32 cellular contexts compared by ENCODE assay signal in genomic region chr2:21194828-21195227, GRCh38.
A peak's percentile ranks its signal among the peaks of the same experiment; 100 is the strongest.
DNase-seq lines count a peak whose midpoint lies in the region; ATAC-seq, FAIRE-seq and TF ChIP-seq lines count a peak whose summit lies in the region.
"Had no signal": no experiment of that assay in that cellular context is flagged by ENCODE, and none has a peak within 500 bp of the region (broad histone marks: within the 10 kb centered on the region; RNA-seq: fewer than 3 reads in every experiment).

No MANE protein-coding gene starts in this region.

- H3K27ac Mint-ChIP-seq in neural crest cell (ENCODE audit: unreplicated experiment), result peak overlapping the region; percentile 67
- H3K27ac Mint-ChIP-seq: activated T-helper 1 cell treated with anti-CD3 and anti-CD28 coated beads, Interleukin-12 subunit alpha, Interleukin-12 subunit beta, Interleukin-2, Interleukin-4 antibody, amounts not matched to agents 30 ng/mL and 10 ng/mL and 1 ng/mL, durations not matched to agents 14 hours and 24 hours and 36 hours; IgD-negative memory B cell; natural killer cell; type B pancreatic cell had no signal

- H3K9me3 ChIP-seq in H1 (ENCODE audit: insufficient read depth in 2 of 2, low read depth in 1 of 2, low read length in 1 of 2) (no peaks in the 10 kb centered on the region), testis (no peaks in the 10 kb centered on the region)
- H3K9me3 ChIP-seq: body of pancreas, gastrocnemius medialis, mucosa of descending colon, ovary had no signal

- no peak overlapping the region for H2AK5ac ChIP-seq in H1 (ENCODE audit: low read depth, low read length)

- TF ChIP-seq POLR2A in H1 (IDR thresholded peaks at IDR 0.05; ENCODE audit: control extremely low read depth in 1 of 2, low read depth in 2 of 2, low read length in 2 of 2) (no peak), testis (IDR thresholded peaks at IDR 0.05) (no peak)

- no peaks in the 10 kb centered on the region for H3K79me1 ChIP-seq in H1 (ENCODE audit: low read depth, low read length)

- H2BK5ac ChIP-seq in H1 (ENCODE audit: low read depth, low read length), result no peak overlapping the region

- peak overlapping the region; percentile 92; the same call in 1 of the 2 replicates for H2AFZ ChIP-seq in H1 (ENCODE audit: low read length)
- H2AFZ ChIP-seq: GM23248 had no signal

- H3K27me3 ChIP-seq in H1 (replicated peaks in 1 of 4; ENCODE audit: control insufficient read depth in 3 of 4, extremely low read depth in 1 of 4, insufficient read depth in 3 of 4, low read length in 3 of 4), result no peaks in the 10 kb centered on the region
- H3K27me3 ChIP-seq in testis, result no peaks in the 10 kb centered on the region
- H3K27me3 ChIP-seq: body of pancreas, gastrocnemius medialis, ovary had no signal

- H2BK12ac ChIP-seq in H1 (ENCODE audit: low read depth, low read length), result no peak overlapping the region

- intact Hi-C loops in testis (cut with DNase I; ENCODE audit: low total_unique reads) (no loop called here), sciatic nerve (cut with DNase I) (no loop called here)

- H3K4me1 ChIP-seq in H1 (replicated peaks in 1 of 4; ENCODE audit: control insufficient read depth in 3 of 4, insufficient read depth in 4 of 4, low read length in 3 of 4) (no peaks in the 10 kb centered on the region), testis (no peaks in the 10 kb centered on the region)
- H3K4me1 ChIP-seq: body of pancreas, gastrocnemius medialis had no signal

- peaks cover 2% of the 10 kb centered on the region for H3K9me3 Mint-ChIP-seq in neural crest cell
- H3K9me3 Mint-ChIP-seq: activated T-helper 1 cell treated with anti-CD3 and anti-CD28 coated beads, Interleukin-12 subunit alpha, Interleukin-12 subunit beta, Interleukin-2, Interleukin-4 antibody, amounts not matched to agents 30 ng/mL and 10 ng/mL and 1 ng/mL, durations not matched to agents 14 hours and 24 hours and 36 hours; type B pancreatic cell had no signal

- no peak for ATAC-seq in sciatic nerve
- ATAC-seq: activated CD4-positive, CD25-positive, alpha-beta regulatory T cell treated with anti-CD3 and anti-CD28 coated beads, Interleukin-2, amount 50 U/mL, for 24 hours; body of pancreas; gastrocnemius medialis; natural killer cell had no signal

- H3K18ac ChIP-seq in H1 (ENCODE audit: extremely low read depth, low read length), result no peak overlapping the region

- H3K9ac ChIP-seq in H1 (replicated peaks in 1 of 4; ENCODE audit: extremely low read depth in 1 of 4, low read depth in 3 of 4, low read length in 3 of 4), result no peak overlapping the region
- H3K9ac ChIP-seq: GM23248 had no signal

- POLR2A ChIA-PET in H1 (lab: Charles Lee; ENCODE audit: partially characterized antibody), result no interaction called here

- no peak for TF ChIP-seq EP300 in H1 (IDR thresholded peaks at IDR 0.05; ENCODE audit: borderline replicate concordance in 1 of 2, low read depth in 2 of 2, low read length in 2 of 2)

- H3K4ac ChIP-seq in H1 (replicated peaks; ENCODE audit: insufficient read length, low read depth, low read length), result no peak overlapping the region

- H3K23me2 ChIP-seq in H1 (ENCODE audit: low read depth, low read length), result no peaks in the 10 kb centered on the region

- H3K36me3 ChIP-seq in H1 (ENCODE audit: control insufficient read depth in 2 of 4, insufficient read depth in 4 of 4, low read length in 3 of 4) (no peaks in the 10 kb centered on the region), testis (ENCODE audit: low read depth, missing control alignments) (no peaks in the 10 kb centered on the region)
- H3K36me3 ChIP-seq: gastrocnemius medialis, ovary had no signal

- H3K4me1 Mint-ChIP-seq in neural crest cell, result peaks cover 37% of the 10 kb centered on the region
- H3K4me1 Mint-ChIP-seq: IgD-negative memory B cell, natural killer cell had no signal

- no peak overlapping the region for H4K8ac ChIP-seq in H1 (ENCODE audit: extremely low read depth, insufficient read depth, low read length)

- CTCF ChIA-PET in H1 (lab: Charles Lee; ENCODE audit: partially characterized antibody), result interaction anchor here (0.6 to 3.2 kb wide), 2 partner anchors 122 to 517 kb away, joined by 3 to 11 read pairs; no protein-coding TSS in a partner anchor

- WGBS in H1 (ENCODE audit: extremely low coverage in 1 of 2, insufficient coverage in 1 of 2, insufficient read length in 1 of 2, insufficient replicate concordance in 2 of 2, low coverage in 1 of 2, low lambda C conversion rate in 2 of 2, missing lambda C conversion rate in 1 of 2), 2 experiments, result 100% methylated on average over 2 of the region's 2 CpGs; no CpG with 5 or more reads in 1 of the 2 experiments
- WGBS in testis, 2 donors, result 74 to 82% methylated on average over 2 of the region's 2 CpGs

- H3K4me3 Mint-ChIP-seq in neural crest cell, result peak overlapping the region; percentile 0
- H3K4me3 Mint-ChIP-seq: activated T-helper 1 cell treated with anti-CD3 and anti-CD28 coated beads, Interleukin-12 subunit alpha, Interleukin-12 subunit beta, Interleukin-2, Interleukin-4 antibody, amounts not matched to agents 30 ng/mL and 10 ng/mL and 1 ng/mL, durations not matched to agents 14 hours and 24 hours and 36 hours; IgD-negative memory B cell; natural killer cell; type B pancreatic cell had no signal

- H3K27ac ChIP-seq in H1 (ENCODE audit: low read depth, low read length) (no peak overlapping the region), testis (peak overlapping the region in 1 of 2 donors; percentile 1)
- H3K27ac ChIP-seq: body of pancreas, C4-2B, gastrocnemius medialis, GM23248, ovary, RWPE1 had no signal

- no peaks in the 10 kb centered on the region for H3K27me3 Mint-ChIP-seq in neural crest cell (ENCODE audit: low read depth)

- H2BK15ac ChIP-seq in H1 (ENCODE audit: low read length), result no peak overlapping the region

- no peak overlapping the region for H3K4me2 ChIP-seq in H1 (ENCODE audit: insufficient read depth in 1 of 2, low read depth in 2 of 2, low read length in 2 of 2)

- H3K56ac ChIP-seq in H1 (replicated peaks; ENCODE audit: insufficient read length, low read depth, low read length), result no peak overlapping the region

- peak; percentile 15 to 52 for DNase-seq in SHP77 (lab: John Stamatoyannopoulos, UW)
- DNase-seq in H1 (ENCODE audit: low read depth in 1 of 2, low spot score in 2 of 2), result no peak
- DNase-seq in neural crest cell (ENCODE audit: low read depth, low spot score), result no peak
- peak; percentile 68 for DNase-seq in testis
- DNase-seq in NOMO-1 (lab: John Stamatoyannopoulos, UW; ENCODE audit: unreplicated experiment in 2 of 2), result no peak
- DNase-seq in activated CD4-positive, alpha-beta T cell treated with anti-CD3 and anti-CD28 coated beads, Interleukin-2, amount 50 U/mL, for 48 hours, result no peak
- no peak for DNase-seq in sciatic nerve (ENCODE audit: low spot score)
- DNase-seq: activated CD4-positive, alpha-beta T cell treated with anti-CD3 and anti-CD28 coated beads, Interleukin-2, amount 50 U/mL, for 4 hours; activated CD8-positive, alpha-beta memory T cell treated with anti-CD3 and anti-CD28 coated beads, Interleukin-2, amount 50 U/mL, for 48 hours; activated naive CD4-positive, alpha-beta T cell treated with anti-CD3 and anti-CD28 coated beads, Interleukin-2, amount 50 U/mL, for 16 hours; body of pancreas; cerebellar nuclear complex; DND-41; gastrocnemius medialis; GF-D8; GM23248; hippocampal formation; mucosa of descending colon; natural killer cell; NCI-H146; NCI-H446; ovary; right cardiac atrium; stimulated activated CD4-positive, alpha-beta T cell treated with anti-CD3 and anti-CD28 coated beads, Interleukin-2, amount 100 ng/mL, for 48 hours; T-helper 2 cell had no signal

- no peak overlapping the region for H2BK120ac ChIP-seq in H1 (replicated peaks; ENCODE audit: low read depth, low read length)

- H3K4me3 ChIP-seq in H1 (ENCODE audit: extremely low read depth in 1 of 4, insufficient read depth in 2 of 4, low read depth in 3 of 4, low read length in 4 of 4) (no peak overlapping the region), testis (no peak overlapping the region)
- H3K4me3 ChIP-seq: body of pancreas, gastrocnemius medialis, GM23248, lung, mucosa of descending colon, ovary had no signal

- no peak overlapping the region for H4K91ac ChIP-seq in H1 (replicated peaks; ENCODE audit: insufficient read length, low read length)

- no peak overlapping the region for H3K23ac ChIP-seq in H1 (ENCODE audit: insufficient read length)

- no peak overlapping the region for H2BK20ac ChIP-seq in H1 (ENCODE audit: low read length)

- no peak for TF ChIP-seq RAD21 in H1 (IDR thresholded peaks at IDR 0.05 in 1 of 2, conservative IDR thresholded peaks at IDR 0.05 in 1 of 2; ENCODE audit: low read depth in 2 of 2, low read length in 2 of 2)

- H3K36me3 Mint-ChIP-seq in neural crest cell (ENCODE audit: low read depth), result no peaks in the 10 kb centered on the region
- H3K36me3 Mint-ChIP-seq: IgD-negative memory B cell, natural killer cell, type B pancreatic cell had no signal

- no peaks in the 10 kb centered on the region for H3K79me2 ChIP-seq in H1 (ENCODE audit: control insufficient read depth in 1 of 2, insufficient read depth in 2 of 2, low read length in 2 of 2)

- no peak overlapping the region for H4K5ac ChIP-seq in H1 (ENCODE audit: insufficient read length, low read depth, low read length)

- no peaks in the 10 kb centered on the region for H4K20me1 ChIP-seq in H1 (replicated peaks in 1 of 2; ENCODE audit: control insufficient read depth in 1 of 2, insufficient read depth in 2 of 2, low read length in 2 of 2)

- no peak overlapping the region for H3K14ac ChIP-seq in H1 (ENCODE audit: insufficient read length)

- TF ChIP-seq CTCF in H1 (IDR thresholded peaks at IDR 0.05; ENCODE audit: control extremely low read depth in 1 of 3, insufficient read depth in 1 of 3, low read depth in 1 of 3, low read length in 3 of 3) (no peak), neural crest cell (conservative IDR thresholded peaks at IDR 0.05) (no peak), testis (IDR thresholded peaks at IDR 0.05) (no peak)

- FAIRE-seq in H1 (lab: Jason Lieb, UNC), result no peak

TF ChIP-seq in H1, 55 proteins besides CTCF, POLR2A, EP300 and RAD21:
- TF ChIP-seq SUZ12 (IDR thresholded peaks at IDR 0.05; ENCODE audit: low read length) (no peak), SP4 (IDR thresholded peaks at IDR 0.05; ENCODE audit: low read length) (no peak), JUN (IDR thresholded peaks at IDR 0.05; ENCODE audit: low read depth, low read length) (no peak), BCL11A (IDR thresholded peaks at IDR 0.05; ENCODE audit: low read depth in 2 of 2, low read length in 2 of 2) (no peak), EGR1 (IDR thresholded peaks at IDR 0.05; ENCODE audit: borderline replicate concordance, low read depth, low read length) (no peak), MAFK (IDR thresholded peaks at IDR 0.05; ENCODE audit: low read depth, low read length) (no peak), TBP (IDR thresholded peaks at IDR 0.05; ENCODE audit: low read depth, low read length) (no peak), NRF1 (IDR thresholded peaks at IDR 0.05; ENCODE audit: low read depth, low read length) (no peak), KDM4A (IDR thresholded peaks at IDR 0.05; ENCODE audit: low read depth, low read length, severe bottlenecking) (no peak)

Comparison
In these comparisons a context has a peak if more than half of its experiments do, and no peak if none do; other contexts are left out.
1. DNase-seq: peak in SHP77 (2 of 2) and testis (single experiment); none in H1 (0 of 2), neural crest cell (single experiment), NOMO-1 (0 of 2), activated CD4-positive, alpha-beta T cell treated with anti-CD3 and anti-CD28 coated beads, Interleukin-2, amount 50 U/mL, for 48 hours (0 of 2) and sciatic nerve (single experiment).